In the genomic region with DNA sequence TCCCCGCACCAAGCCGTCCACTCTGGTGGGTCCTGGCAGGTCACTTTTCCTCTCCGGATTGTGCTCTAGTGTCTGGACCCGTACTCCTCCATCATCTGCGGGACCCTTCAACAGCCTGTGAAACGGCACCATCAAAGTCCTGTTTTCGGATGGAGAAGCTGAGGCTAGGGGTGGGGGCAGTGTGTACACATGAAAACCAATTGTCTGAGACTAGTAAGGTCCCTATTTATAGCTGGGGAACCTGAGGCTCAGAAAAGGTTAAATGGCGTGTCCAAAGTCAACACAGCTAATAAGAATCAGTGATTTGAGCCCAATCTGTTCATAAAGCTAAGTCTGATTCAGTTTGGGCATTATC, we compare ENCODE assay signal across 9 cellular contexts. TPM values are rescaled to one million over a fixed set of nuclear protein-coding genes. Genes with fewer than 3 reads are reported as not detected.
A peak's percentile ranks its signal among the peaks of the same experiment; 100 is the strongest.
DNase-seq lines count a peak whose midpoint lies in the region; ATAC-seq lines count a peak whose summit lies in the region.
"Had no signal": no experiment of that assay in that cellular context is flagged by ENCODE, and none has a peak within 500 bp of the region (broad histone marks: within the 10 kb centered on the region; RNA-seq: fewer than 3 reads in every experiment).

No MANE protein-coding gene starts in this region.

- intact Hi-C loops in activated T-helper 2 cell treated with anti-CD3 and anti-CD28 coated beads, Interferon-gamma antibody, Interleukin-2, Interleukin-4, amounts not matched to agents 10 μg/mL and 5 μg/mL and 100 μg/mL, durations not matched to agents 14 hours and 24 hours and 36 hours (cut with micrococcal nuclease), result loop anchor here (5.0 to 10.0 kb wide), 2 partner anchors 229 to 436 kb away; no protein-coding TSS in a partner anchor

- no peak overlapping the region for H3K27ac Mint-ChIP-seq in activated T-helper 2 cell treated with anti-CD3 and anti-CD28 coated beads, Interferon-gamma antibody, Interleukin-2, Interleukin-4, amounts not matched to agents 10 μg/mL and 5 μg/mL and 100 μg/mL, durations not matched to agents 14 hours and 24 hours and 36 hours
- peak overlapping the region in 5 of 6 donors; percentile 0 to 83 (median 72) for H3K27ac Mint-ChIP-seq in immature natural killer cell
- H3K27ac Mint-ChIP-seq in stimulated activated naive B cell treated with anti-CD40 and anti-IgM and Interleukin-4, amounts not matched to agents 10 μg/mL and 1 μg/mL and 100 μg/mL, for 72 hours, result peak overlapping the region; percentile 99

- ATAC-seq in stimulated activated naive B cell treated with anti-CD40 and anti-IgM and Interleukin-4, amounts not matched to agents 10 μg/mL and 1 μg/mL and 100 μg/mL, for 72 hours (replicated peaks), result peak in 1 of 2 donors; percentile 6
- no peak for ATAC-seq in GM21390 (IDR thresholded peaks at IDR 0.05; ENCODE audit: unreplicated experiment)

- H3K9me3 Mint-ChIP-seq in activated T-helper 2 cell treated with anti-CD3 and anti-CD28 coated beads, Interferon-gamma antibody, Interleukin-2, Interleukin-4, amounts not matched to agents 10 μg/mL and 5 μg/mL and 100 μg/mL, durations not matched to agents 14 hours and 24 hours and 36 hours, result no peaks in the 10 kb centered on the region
- H3K9me3 Mint-ChIP-seq in immature natural killer cell, result no peaks in the 10 kb centered on the region
- H3K9me3 Mint-ChIP-seq in stimulated activated naive B cell treated with anti-CD40 and anti-IgM and Interleukin-4, amounts not matched to agents 10 μg/mL and 1 μg/mL and 100 μg/mL, for 72 hours, result no peaks in the 10 kb centered on the region

- peak overlapping the region; percentile 59 for H3K4me3 Mint-ChIP-seq in activated T-helper 2 cell treated with anti-CD3 and anti-CD28 coated beads, Interferon-gamma antibody, Interleukin-2, Interleukin-4, amounts not matched to agents 10 μg/mL and 5 μg/mL and 100 μg/mL, durations not matched to agents 14 hours and 24 hours and 36 hours (ENCODE audit: low read depth)
- peak overlapping the region; percentile 76 to 85 (median 78) for H3K4me3 Mint-ChIP-seq in immature natural killer cell
- H3K4me3 Mint-ChIP-seq in stimulated activated naive B cell treated with anti-CD40 and anti-IgM and Interleukin-4, amounts not matched to agents 10 μg/mL and 1 μg/mL and 100 μg/mL, for 72 hours, result peak overlapping the region; percentile 79 to 84

- peaks cover 59% of the 10 kb centered on the region for H3K4me1 Mint-ChIP-seq in activated T-helper 2 cell treated with anti-CD3 and anti-CD28 coated beads, Interferon-gamma antibody, Interleukin-2, Interleukin-4, amounts not matched to agents 10 μg/mL and 5 μg/mL and 100 μg/mL, durations not matched to agents 14 hours and 24 hours and 36 hours (ENCODE audit: low read depth)
- peaks cover 34 to 40% of the 10 kb centered on the region in 2 donors for H3K4me1 Mint-ChIP-seq in immature natural killer cell
- peaks cover 70 to 89% of the 10 kb centered on the region in 2 donors for H3K4me1 Mint-ChIP-seq in stimulated activated naive B cell treated with anti-CD40 and anti-IgM and Interleukin-4, amounts not matched to agents 10 μg/mL and 1 μg/mL and 100 μg/mL, for 72 hours

- peak; percentile 70 for DNase-seq in SKM-1 treated with dmso at 0.1 percent for 144 hours (lab: John Stamatoyannopoulos, UW; ENCODE audit: unreplicated experiment)
- DNase-seq in SKM-1 (lab: John Stamatoyannopoulos, UW; ENCODE audit: unreplicated experiment), result no peak
- no peak for DNase-seq in activated T-helper 2 cell treated with anti-CD3 and anti-CD28 coated beads, Interferon-gamma antibody, Interleukin-2, Interleukin-4, amounts not matched to agents 10 μg/mL and 5 μg/mL and 100 μg/mL, durations not matched to agents 14 hours and 24 hours and 36 hours (ENCODE audit: low spot score)
- DNase-seq in immature natural killer cell, result no peak
- DNase-seq in stimulated activated naive B cell treated with anti-CD40 and anti-IgM and Interleukin-4, amounts not matched to agents 10 μg/mL and 1 μg/mL and 100 μg/mL, for 72 hours, result no peak
- DNase-seq in NCI-H446 (lab: John Stamatoyannopoulos, UW), result no peak
- no peak for DNase-seq in NCI-H2107 (lab: John Stamatoyannopoulos, UW)
- DNase-seq: 8988T had no signal

- peaks cover 3% of the 10 kb centered on the region for H3K27me3 Mint-ChIP-seq in activated T-helper 2 cell treated with anti-CD3 and anti-CD28 coated beads, Interferon-gamma antibody, Interleukin-2, Interleukin-4, amounts not matched to agents 10 μg/mL and 5 μg/mL and 100 μg/mL, durations not matched to agents 14 hours and 24 hours and 36 hours (ENCODE audit: low read depth)
- peaks cover 2 to 11% (median 3%) of the 10 kb centered on the region in 3 donors for H3K27me3 Mint-ChIP-seq in immature natural killer cell (ENCODE audit: low read depth in 3 of 3)
- no peaks in the 10 kb centered on the region for H3K27me3 Mint-ChIP-seq in stimulated activated naive B cell treated with anti-CD40 and anti-IgM and Interleukin-4, amounts not matched to agents 10 μg/mL and 1 μg/mL and 100 μg/mL, for 72 hours

- H3K36me3 Mint-ChIP-seq in activated T-helper 2 cell treated with anti-CD3 and anti-CD28 coated beads, Interferon-gamma antibody, Interleukin-2, Interleukin-4, amounts not matched to agents 10 μg/mL and 5 μg/mL and 100 μg/mL, durations not matched to agents 14 hours and 24 hours and 36 hours (ENCODE audit: low read depth), result peaks cover 20% of the 10 kb centered on the region
- H3K36me3 Mint-ChIP-seq in immature natural killer cell, result no peaks in the 10 kb centered on the region
- H3K36me3 Mint-ChIP-seq in stimulated activated naive B cell treated with anti-CD40 and anti-IgM and Interleukin-4, amounts not matched to agents 10 μg/mL and 1 μg/mL and 100 μg/mL, for 72 hours, result peaks cover 38% of the 10 kb centered on the region in 2 donors

RNA-seq across cellular contexts. Expression of a gene that starts 0.7 kb away (rescaled TPM):
- total RNA-seq in activated T-helper 2 cell treated with anti-CD3 and anti-CD28 coated beads, Interferon-gamma antibody, Interleukin-2, Interleukin-4, amounts not matched to agents 10 μg/mL and 5 μg/mL and 100 μg/mL, durations not matched to agents 14 hours and 24 hours and 36 hours, result 26.5 and 26.7 TPM in 2 replicates
- polyA plus RNA-seq in immature natural killer cell, result under 1 TPM in 1 of 3 donors, not detected in 2; 0.45 TPM
